Comparison of ENCODE assay signal across 8 cellular contexts in the genomic region with DNA sequence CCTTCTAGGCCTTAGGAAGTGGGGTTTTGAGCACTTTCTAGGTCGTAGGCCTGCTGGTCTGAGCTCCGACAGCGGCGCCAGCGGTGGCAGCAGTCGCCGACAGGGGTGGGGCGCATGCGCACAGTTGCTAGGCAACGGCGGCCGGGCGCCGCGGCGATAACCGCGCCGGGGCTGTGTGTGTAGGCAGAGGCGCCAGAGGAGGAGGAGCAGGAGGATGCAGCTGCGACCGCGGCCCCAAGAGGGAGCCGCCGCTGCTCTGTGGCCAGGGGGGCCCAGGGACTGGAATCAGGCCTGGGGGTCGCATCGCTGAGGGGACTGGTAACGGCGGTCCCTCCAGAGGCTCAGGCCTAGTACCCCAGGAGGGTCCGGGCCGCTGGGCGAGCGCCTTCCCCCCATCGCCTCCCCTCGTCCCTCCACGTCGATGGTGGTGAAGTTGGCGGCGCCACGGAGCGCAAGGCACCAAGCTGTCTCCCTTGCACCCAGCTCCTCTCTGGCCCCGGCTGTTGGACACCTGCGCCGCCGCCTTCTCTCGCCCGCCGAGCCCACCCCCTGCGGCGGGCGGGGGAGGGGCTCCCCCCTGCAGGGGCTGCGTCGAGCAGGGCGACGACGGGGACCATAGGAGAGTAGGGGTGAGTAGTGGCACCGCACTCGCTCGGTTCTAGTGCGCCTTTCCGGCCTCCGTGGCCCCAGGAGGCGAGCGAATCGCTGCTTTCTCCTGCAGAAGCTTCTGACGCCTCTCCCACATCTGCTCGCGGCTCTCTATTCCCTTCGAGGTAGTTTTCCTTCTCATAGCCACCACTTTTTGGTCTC. TPM values are rescaled to one million over a fixed set of nuclear protein-coding genes. Genes with fewer than 3 reads are reported as not detected.
DNase-seq lines count a peak whose midpoint lies in the region; ATAC-seq, FAIRE-seq and TF ChIP-seq lines count a peak whose summit lies in the region.

ZC3H12B (plus strand) TSS at position 186 of the 810 bp plus-strand sequence.

- H3K36me3 ChIP-seq in KMS-11 (ENCODE audit: insufficient read depth) = no peaks in the 10 kb centered on the region
- no peaks in the 10 kb centered on the region for H3K36me3 ChIP-seq in WERI-Rb-1
- H3K36me3 ChIP-seq in bronchial epithelial cell (ENCODE audit: control insufficient read depth, insufficient read depth, low read length) = no peaks in the 10 kb centered on the region

- no peak for FAIRE-seq in bronchial epithelial cell (lab: Jason Lieb, UNC)

- peaks cover 16% of the 10 kb centered on the region for H3K4me1 ChIP-seq in KMS-11 (ENCODE audit: low read depth, poor library complexity, severe bottlenecking)

- DNase-seq in DMS114 treated with DMSO at 0.1 percent for 48 hours (lab: John Stamatoyannopoulos, UW; ENCODE audit: unreplicated experiment) (peak; percentile 69), WERI-Rb-1 (peak; percentile 20), bronchial epithelial cell (ENCODE audit: low read depth) (peak; percentile 50), inferior parietal cortex (ENCODE audit: extremely low spot score) (peak; percentile 69), NCI-H128 (lab: John Stamatoyannopoulos, UW; ENCODE audit: unreplicated experiment) (no peak)
- peak; percentile 65 to 66 for DNase-seq in stimulated activated CD4-positive, alpha-beta T cell treated with anti-CD3 and anti-CD28 coated beads, Interleukin-12 subunit alpha, Interleukin-12 subunit beta, amount 100 ng/mL, for 24 hours (ENCODE audit: low read depth in 2 of 2)

- TF ChIP-seq CTCF in KMS-11 (conservative IDR thresholded peaks at IDR 0.05; ENCODE audit: low read depth, low read length) (peak; percentile 46; the same call in 1 of the 2 replicates), WERI-Rb-1 (IDR thresholded peaks at IDR 0.05; ENCODE audit: low read depth, low read length) (0 out of 2 replicates have a peak, but pooled peaks have one; percentile 3), bronchial epithelial cell (IDR thresholded peaks at IDR 0.05; ENCODE audit: insufficient read depth, low read length, severe bottlenecking) (peak; percentile 21)

- ATAC-seq in GM21529 (IDR thresholded peaks at IDR 0.05; ENCODE audit: unreplicated experiment) = peak; percentile 93

- H3K9ac ChIP-seq in KMS-11 = peak within 1 kb of the TSS; percentile 65

- H3K27me3 ChIP-seq in KMS-11 (ENCODE audit: insufficient read depth, low read depth) (no peaks in the 10 kb centered on the region), WERI-Rb-1 (ENCODE audit: insufficient read depth, low read depth, severe bottlenecking) (peaks cover 50% of the 10 kb centered on the region), bronchial epithelial cell (ENCODE audit: control insufficient read depth, insufficient read depth, low read length) (no peaks in the 10 kb centered on the region)

- H3K9me3 ChIP-seq in WERI-Rb-1 (ENCODE audit: severe bottlenecking) = no peaks in the 10 kb centered on the region

- H4K20me1 ChIP-seq in KMS-11 (ENCODE audit: insufficient read depth) = no peaks in the 10 kb centered on the region

- H3K4me2 ChIP-seq in KMS-11 = peak within 1 kb of the TSS; percentile 83

- H3K4me3 ChIP-seq in KMS-11 (IDR thresholded peaks at IDR 0.05; ENCODE audit: insufficient read depth, low read depth, low read length) (no peak within 1 kb of the TSS), WERI-Rb-1 (ENCODE audit: low read depth, low read length) (no peak within 1 kb of the TSS), bronchial epithelial cell (ENCODE audit: low read depth, low read length) (peak within 1 kb of the TSS; percentile 36)

- no peaks in the 10 kb centered on the region; the same call in 1 of the 2 replicates for H3K79me2 ChIP-seq in KMS-11 (ENCODE audit: insufficient read depth, low read depth)

- H2AFZ ChIP-seq in KMS-11 (ENCODE audit: low read depth) = peak within 1 kb of the TSS; percentile 79

- H3K27ac ChIP-seq in KMS-11 = peak within 1 kb of the TSS; percentile 81
- H3K27ac ChIP-seq in WERI-Rb-1 = no peak within 1 kb of the TSS

RNA-seq across cellular contexts. Expression of gene ZC3H12B, which starts in this region (rescaled TPM):
- total RNA-seq in bronchial epithelial cell = under 0.01 TPM in 1 of 2 replicates, not detected in the other

Comparison
In these comparisons a context has a peak if more than half of its experiments do, and no peak if none do; other contexts are left out.
1. Peak in DNase-seq and H3K4me3 ChIP-seq in bronchial epithelial cell; RNA of the gene not detected or under 1 TPM.